In genomic region chr19:47158879-47159509, GRCh38 we compare ENCODE assay signal across 8 cellular contexts. TPM values are rescaled to one million over a fixed set of nuclear protein-coding genes. Genes with fewer than 3 reads are reported as not detected.
DNase-seq lines count a peak whose midpoint lies in the region; ATAC-seq and TF ChIP-seq lines count a peak whose summit lies in the region.

No MANE protein-coding gene starts in this region.

- no peaks in the 10 kb centered on the region; the same call in 1 of the 2 replicates for H3K27me3 Mint-ChIP-seq in HFFc6 (ENCODE audit: insufficient read depth)

- peaks cover 82% of the 10 kb centered on the region for H3K36me3 ChIP-seq in WERI-Rb-1

- peak overlapping the region; percentile 79 for H3K27ac Mint-ChIP-seq in HFFc6

- H3K4me1 Mint-ChIP-seq in HFFc6 (ENCODE audit: low read depth) = peaks cover 52% of the 10 kb centered on the region

- H3K4me3 Mint-ChIP-seq in HFFc6 = no peak overlapping the region

- H3K4me3 ChIP-seq in WERI-Rb-1 (ENCODE audit: low read depth, low read length) = no peak overlapping the region

- peaks cover 14% of the 10 kb centered on the region for H3K4me1 ChIP-seq in foreskin keratinocyte

- H3K9me3 ChIP-seq in WERI-Rb-1 (ENCODE audit: severe bottlenecking) = no peaks in the 10 kb centered on the region

- H3K9me3 Mint-ChIP-seq in HFFc6 = no peaks in the 10 kb centered on the region

- no peaks in the 10 kb centered on the region for H3K27me3 ChIP-seq in foreskin keratinocyte
- H3K27me3 ChIP-seq in WERI-Rb-1 (ENCODE audit: insufficient read depth, low read depth, severe bottlenecking) = no peaks in the 10 kb centered on the region

- H3K27ac ChIP-seq in foreskin keratinocyte (no peak overlapping the region), WERI-Rb-1 (no peak overlapping the region), substantia nigra (ENCODE audit: low read depth, low read length, poor library complexity, severe bottlenecking) (no peak overlapping the region)

- peak; percentile 72 for ATAC-seq in foreskin keratinocyte
- ATAC-seq in GM21737 (IDR thresholded peaks at IDR 0.05; ENCODE audit: unreplicated experiment) = no peak

- DNase-seq in HFFc6 (no peak), activated T-cell treated with anti-CD3 and anti-CD28 coated beads for 24 hours (ENCODE audit: low read depth) (peak; percentile 33), foreskin keratinocyte (peak; percentile 58 to 62), ecto neural progenitor cell (ENCODE audit: low spot score) (no peak), WERI-Rb-1 (no peak), substantia nigra (lab: John Stamatoyannopoulos, UW) (no peak)
- DNase-seq in stimulated activated CD4-positive, alpha-beta T cell treated with anti-CD3 and anti-CD28 coated beads, Interleukin-1b, Interleukin-23, amount 100 ng/mL, for 48 hours = peak; percentile 50

- TF ChIP-seq CTCF in HFFc6 (IDR thresholded peaks at IDR 0.05) = no peak
- TF ChIP-seq CTCF in foreskin keratinocyte (conservative IDR thresholded peaks at IDR 0.05) = no peak
- no peak for TF ChIP-seq CTCF in WERI-Rb-1 (IDR thresholded peaks at IDR 0.05; ENCODE audit: low read depth, low read length)

- peaks cover 22% of the 10 kb centered on the region for H3K36me3 Mint-ChIP-seq in HFFc6 (ENCODE audit: low read depth)

RNA-seq across cellular contexts. Expression of gene SAE1, which starts 28.4 kb away (rescaled TPM):
- 100 to 1,000 TPM; 158 to 181 (median 175) TPM for total RNA-seq in HFFc6 (2021; fragmentation: NEBNext Ultra II Directional; extraction: Animal tissue kit (Norgen Biotek cat#: 25700))
- 132 and 147 TPM in 2 replicates for total RNA-seq in foreskin keratinocyte
- 132 and 147 TPM in 2 replicates for polyA plus RNA-seq in foreskin keratinocyte

RNA-seq across cellular contexts. Expression of gene ZC3H4, which starts 45.4 kb away (rescaled TPM):
- total RNA-seq in HFFc6 (2021; fragmentation: NEBNext Ultra II Directional; extraction: Animal tissue kit (Norgen Biotek cat#: 25700)) = 10 to 100 TPM; 43.9 to 66.1 (median 55.2) TPM
- total RNA-seq in foreskin keratinocyte = 27.1 and 27.3 TPM in 2 replicates
- polyA plus RNA-seq in foreskin keratinocyte = 7.5 and 8.4 TPM in 2 replicates

Comparison
In these comparisons a context has a peak if more than half of its experiments do, and no peak if none do; other contexts are left out.
1. DNase-seq: peak in activated T-cell treated with anti-CD3 and anti-CD28 coated beads for 24 hours (single experiment), foreskin keratinocyte (2 of 2) and stimulated activated CD4-positive, alpha-beta T cell treated with anti-CD3 and anti-CD28 coated beads, Interleukin-1b, Interleukin-23, amount 100 ng/mL, for 48 hours (single experiment); none in HFFc6 (single experiment), ecto neural progenitor cell (single experiment), WERI-Rb-1 (single experiment) and substantia nigra (0 of 49).